In the genomic region with DNA sequence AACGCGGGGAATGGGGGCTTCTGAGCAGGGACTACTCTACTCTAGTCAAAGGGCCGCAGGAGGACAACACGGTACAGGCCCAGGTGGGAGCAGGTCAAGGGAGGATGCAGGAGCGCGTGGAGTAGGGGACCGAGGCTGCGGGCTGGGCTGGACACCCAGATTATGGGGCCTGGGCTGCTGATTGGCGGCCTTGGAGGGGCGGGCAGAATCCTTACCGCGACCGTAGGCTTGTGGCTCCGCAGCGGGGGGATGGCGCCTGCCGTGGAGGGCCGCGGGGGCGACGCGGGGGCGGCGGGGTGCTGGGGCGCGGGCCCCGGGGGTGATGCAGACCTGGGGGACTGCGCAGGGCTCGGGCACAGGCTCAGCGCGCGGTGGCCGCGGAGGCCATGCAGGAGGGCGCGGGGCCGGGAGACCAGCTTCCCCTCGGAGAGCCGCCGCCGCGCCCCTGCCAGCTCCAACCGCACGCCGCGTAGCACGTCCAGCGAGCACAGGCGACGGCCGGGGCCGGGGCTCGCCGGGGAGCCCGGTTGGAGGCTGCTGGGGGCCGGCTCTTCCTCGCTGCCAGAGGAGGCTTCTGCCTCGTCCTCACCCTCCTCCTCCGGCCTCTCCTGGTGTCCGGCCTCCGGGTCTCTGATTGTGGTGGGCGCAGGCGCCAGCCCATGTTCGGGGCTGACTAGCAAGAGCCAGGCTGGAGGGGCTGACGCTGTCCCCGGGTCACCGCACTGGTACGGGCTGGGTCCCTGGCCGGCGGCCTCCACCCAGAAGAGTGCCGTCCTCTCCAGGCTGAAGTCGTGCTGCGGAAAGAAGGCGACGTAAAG, we compare ENCODE assay signal across 1 cellular context.
TF ChIP-seq lines count a peak whose summit lies in the region.

No MANE protein-coding gene starts in this region.

TF ChIP-seq in neural cell, 6 proteins besides CTCF, POLR2A, EP300 and RAD21 (continued from another document):
- TF ChIP-seq EZH2 (IDR thresholded peaks at IDR 0.05; ENCODE audit: borderline replicate concordance, insufficient read depth, low read length, poor library complexity, severe bottlenecking), result no peak
